Comparison of ENCODE assay signal across 11 cellular contexts in genomic region chr9:5767968-5768932, GRCh38.
DNase-seq lines count a peak whose midpoint lies in the region; ATAC-seq and TF ChIP-seq lines count a peak whose summit lies in the region.
"Had no signal": no experiment of that assay in that cellular context is flagged by ENCODE, and none has a peak within 500 bp of the region (broad histone marks: within the 10 kb centered on the region; RNA-seq: fewer than 3 reads in every experiment).

No MANE protein-coding gene starts in this region.

- CTCF ChIA-PET in activated CD8-positive, alpha-beta memory T cell treated with anti-CD3 and anti-CD28 coated beads, Interleukin-2, amount 10 ng/mL, durations not matched to agents 7 days and 5 days (lab: Charles Lee), result no interaction called here
- CTCF ChIA-PET in WTC11 (lab: Charles Lee), result interaction anchor here (0.5 kb wide), 1 partner anchor 19 kb away, joined by 3 read pairs; no protein-coding TSS in a partner anchor

- DNase-seq in activated CD8-positive, alpha-beta memory T cell treated with anti-CD3 and anti-CD28 coated beads, Interleukin-2, amount 10 ng/mL, durations not matched to agents 7 days and 5 days, result no peak
- DNase-seq in activated CD8-positive, alpha-beta memory T cell treated with anti-CD3 and anti-CD28 coated beads, Interleukin-2, amount 50 U/mL, for 48 hours, result no peak
- no peak for DNase-seq in WTC11 (ENCODE audit: low spot score)
- DNase-seq in progenitor cell of endocrine pancreas (ENCODE audit: low spot score, unreplicated experiment), result no peak
- no peak for DNase-seq in central memory CD4-positive, alpha-beta T cell
- DNase-seq in iPS-NIHi11 (ENCODE audit: low spot score), result no peak
- DNase-seq: glutamatergic neuron, GOT3, SHP77 treated with DMSO at 0.1 percent for 48 hours had no signal

- no peak overlapping the region for H3K4me3 Mint-ChIP-seq in activated CD8-positive, alpha-beta memory T cell treated with anti-CD3 and anti-CD28 coated beads, Interleukin-2, amount 10 ng/mL, durations not matched to agents 7 days and 5 days
- no peak overlapping the region for H3K4me3 Mint-ChIP-seq in WTC11
- H3K4me3 Mint-ChIP-seq in progenitor cell of endocrine pancreas (ENCODE audit: low read depth), result no peak overlapping the region

- POLR2A ChIA-PET in WTC11 (lab: Charles Lee), result no interaction called here

- peak overlapping the region; percentile 33 for H3K27ac Mint-ChIP-seq in activated CD8-positive, alpha-beta memory T cell treated with anti-CD3 and anti-CD28 coated beads, Interleukin-2, amount 10 ng/mL, durations not matched to agents 7 days and 5 days
- H3K27ac Mint-ChIP-seq in WTC11, result no peak overlapping the region
- peak overlapping the region; percentile 77 for H3K27ac Mint-ChIP-seq in progenitor cell of endocrine pancreas

- ATAC-seq in activated CD8-positive, alpha-beta memory T cell treated with anti-CD3 and anti-CD28 coated beads, Interleukin-2, amount 10 ng/mL, durations not matched to agents 7 days and 5 days, result peak; percentile 50
- ATAC-seq in HG02678 (IDR thresholded peaks at IDR 0.05; ENCODE audit: unreplicated experiment) (peak; percentile 63), WTC11 (no peak), GM18873 (IDR thresholded peaks at IDR 0.05; ENCODE audit: low FRiP score, unreplicated experiment) (no peak)

- H3K4me1 Mint-ChIP-seq in activated CD8-positive, alpha-beta memory T cell treated with anti-CD3 and anti-CD28 coated beads, Interleukin-2, amount 10 ng/mL, durations not matched to agents 7 days and 5 days, result peaks cover 26% of the 10 kb centered on the region
- H3K4me1 Mint-ChIP-seq in WTC11 (no peaks in the 10 kb centered on the region), progenitor cell of endocrine pancreas (ENCODE audit: low read depth) (no peaks in the 10 kb centered on the region)

- no peaks in the 10 kb centered on the region for H3K9me3 Mint-ChIP-seq in activated CD8-positive, alpha-beta memory T cell treated with anti-CD3 and anti-CD28 coated beads, Interleukin-2, amount 10 ng/mL, durations not matched to agents 7 days and 5 days (ENCODE audit: low read depth)
- H3K9me3 Mint-ChIP-seq in WTC11 (no peaks in the 10 kb centered on the region), progenitor cell of endocrine pancreas (ENCODE audit: low read depth) (no peaks in the 10 kb centered on the region)

- H3K36me3 Mint-ChIP-seq in activated CD8-positive, alpha-beta memory T cell treated with anti-CD3 and anti-CD28 coated beads, Interleukin-2, amount 10 ng/mL, durations not matched to agents 7 days and 5 days, result peaks cover 69% of the 10 kb centered on the region
- H3K36me3 Mint-ChIP-seq in WTC11, result peaks cover 54% of the 10 kb centered on the region
- peaks cover 30% of the 10 kb centered on the region for H3K36me3 Mint-ChIP-seq in progenitor cell of endocrine pancreas (ENCODE audit: insufficient read depth)

- TF ChIP-seq CTCF in WTC11 (IDR thresholded peaks at IDR 0.05) (no peak), progenitor cell of endocrine pancreas (IDR thresholded peaks at IDR 0.05; ENCODE audit: unreplicated experiment) (no peak)

- no peaks in the 10 kb centered on the region for H3K27me3 Mint-ChIP-seq in activated CD8-positive, alpha-beta memory T cell treated with anti-CD3 and anti-CD28 coated beads, Interleukin-2, amount 10 ng/mL, durations not matched to agents 7 days and 5 days
- H3K27me3 Mint-ChIP-seq in WTC11 (ENCODE audit: low read depth), result no peaks in the 10 kb centered on the region
- no peaks in the 10 kb centered on the region for H3K27me3 Mint-ChIP-seq in progenitor cell of endocrine pancreas

TF ChIP-seq in WTC11, 78 proteins besides CTCF, POLR2A, EP300 and RAD21:
- 0 out of 2 replicates have a peak, but pooled peaks have one; percentile 25 for TF ChIP-seq ZNF121 (CRISPR knock-in tag; IDR thresholded peaks at IDR 0.05)
- no peak for TF ChIP-seq RORB (CRISPR knock-in tag; IDR thresholded peaks at IDR 0.05)
- no peak for TF ChIP-seq SMAD4 (CRISPR knock-in tag; IDR thresholded peaks at IDR 0.05)

Comparison
In these comparisons a context has a peak if more than half of its experiments do, and no peak if none do; other contexts are left out.
1. ATAC-seq: peak in activated CD8-positive, alpha-beta memory T cell treated with anti-CD3 and anti-CD28 coated beads, Interleukin-2, amount 10 ng/mL, durations not matched to agents 7 days and 5 days (single experiment) and HG02678 (single experiment); none in WTC11 (single experiment) and GM18873 (single experiment).